8 cellular contexts compared by ENCODE assay signal in the genomic region with DNA sequence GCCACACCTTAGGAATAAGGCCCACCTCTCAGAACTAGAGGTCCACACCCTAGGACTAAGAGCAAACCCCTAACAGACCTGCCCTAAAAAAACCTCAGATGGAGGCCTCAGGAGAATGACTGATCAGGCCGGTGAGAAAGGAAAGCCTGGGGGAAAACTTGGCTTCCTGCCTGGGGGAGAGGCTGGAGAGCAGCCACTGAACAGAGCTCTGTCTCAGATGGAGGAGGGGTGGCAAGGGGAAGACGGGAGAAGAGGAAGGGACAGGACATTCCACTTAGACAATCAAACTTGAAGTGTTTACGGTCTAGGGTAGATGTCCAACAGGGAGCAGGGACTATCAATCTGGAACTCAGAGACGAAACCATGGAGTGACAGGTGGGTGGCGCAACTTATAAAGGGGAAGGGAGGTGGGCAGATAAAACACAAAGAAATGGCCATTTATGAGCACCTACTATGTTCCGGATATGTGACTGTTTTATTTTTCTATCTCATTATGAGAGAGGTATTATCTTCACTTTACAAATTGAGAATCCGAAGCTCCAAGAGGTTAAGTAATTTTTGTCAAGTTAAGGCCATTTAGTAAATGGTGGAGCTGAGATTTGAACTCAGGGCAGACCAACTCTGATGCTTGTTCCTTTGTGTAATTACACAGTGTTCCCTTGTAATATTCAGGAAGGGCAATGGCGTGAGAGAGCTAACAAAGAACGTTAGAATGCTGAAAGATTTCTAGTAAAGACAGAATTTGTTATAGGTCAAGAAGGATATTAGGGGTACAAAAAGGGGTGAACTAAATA.
DNase-seq lines count a peak whose midpoint lies in the region; ATAC-seq and TF ChIP-seq lines count a peak whose summit lies in the region.

No MANE protein-coding gene starts in this region.

- intact Hi-C loops in colonic mucosa (cut with DNase I) (no loop called here), right lobe of liver (cut with DNase I) (no loop called here), upper lobe of right lung (cut with DNase I) (no loop called here)

- no peak overlapping the region for H3K4me2 ChIP-seq in MM.1S (ENCODE audit: low read depth, low read length)

- no peaks in the 10 kb centered on the region for H3K9me3 ChIP-seq in colonic mucosa
- H3K9me3 ChIP-seq in right lobe of liver: no peaks in the 10 kb centered on the region
- no peaks in the 10 kb centered on the region for H3K9me3 ChIP-seq in upper lobe of right lung
- no peaks in the 10 kb centered on the region for H3K9me3 ChIP-seq in MM.1S (replicated peaks; ENCODE audit: insufficient read depth, low read length)

- TF ChIP-seq POLR2A in right lobe of liver (IDR thresholded peaks at IDR 0.05): no peak

- no peaks in the 10 kb centered on the region for H3F3A ChIP-seq in MM.1S (ENCODE audit: insufficient read depth, low read length)

- H3K27ac ChIP-seq in colonic mucosa (peak overlapping the region; percentile 90), right lobe of liver (peak overlapping the region; percentile 65 to 90 (median 85)), upper lobe of right lung (peak overlapping the region; percentile 70), MM.1S (ENCODE audit: low read length) (no peak overlapping the region)

- H3K4me1 ChIP-seq in colonic mucosa (peaks cover 7% of the 10 kb centered on the region), right lobe of liver (peaks cover 0 to 43% (median 24%) of the 10 kb centered on the region in 4 donors), upper lobe of right lung (peaks cover 34% of the 10 kb centered on the region), MM.1S (ENCODE audit: low read length) (no peaks in the 10 kb centered on the region)

- no peaks in the 10 kb centered on the region for H3K79me2 ChIP-seq in MM.1S (ENCODE audit: low read length)

- WGBS in right lobe of liver (ENCODE audit: insufficient coverage, low coverage, low lambda C conversion rate, missing lambda C conversion rate): 19% methylated on average over 9 of the region's 9 CpGs

- peak; percentile 5 for DNase-seq in NCI-H2196 treated with DMSO at 0.1 percent for 48 hours (lab: John Stamatoyannopoulos, UW; ENCODE audit: unreplicated experiment)
- DNase-seq in NCI-H2196 (lab: John Stamatoyannopoulos, UW; ENCODE audit: unreplicated experiment): no peak
- DNase-seq in colonic mucosa: peak; percentile 86
- peak in 2 of 3 donors; percentile 43 to 71 for DNase-seq in right lobe of liver
- DNase-seq in upper lobe of right lung: no peak
- DNase-seq in GM19238 (ENCODE audit: insufficient read length, low spot score): no peak
- DNase-seq in MM.1S: no peak

- peak overlapping the region; percentile 36 for H3K4me3 ChIP-seq in colonic mucosa
- peak overlapping the region; percentile 9 to 62 (median 46) for H3K4me3 ChIP-seq in right lobe of liver
- H3K4me3 ChIP-seq in upper lobe of right lung: peak overlapping the region; percentile 41
- H3K4me3 ChIP-seq in MM.1S (ENCODE audit: low read length): no peak overlapping the region

- H3K9me2 ChIP-seq in MM.1S (replicated peaks; ENCODE audit: insufficient read depth, low read length): no peaks in the 10 kb centered on the region

- no peak for TF ChIP-seq CTCF in colonic mucosa (IDR thresholded peaks at IDR 0.05)
- no peak for TF ChIP-seq CTCF in right lobe of liver (IDR thresholded peaks at IDR 0.05)
- no peak for TF ChIP-seq CTCF in upper lobe of right lung (IDR thresholded peaks at IDR 0.05)
- TF ChIP-seq CTCF in MM.1S (IDR thresholded peaks at IDR 0.05; ENCODE audit: low read length): no peak

- ATAC-seq in right lobe of liver: peak; percentile 9 to 44 (median 38)
- ATAC-seq in upper lobe of right lung: peak; percentile 24
- ATAC-seq in HG03025 (IDR thresholded peaks at IDR 0.05; ENCODE audit: low FRiP score, unreplicated experiment): no peak

- no peaks in the 10 kb centered on the region for H3K27me3 ChIP-seq in colonic mucosa
- no peaks in the 10 kb centered on the region for H3K27me3 ChIP-seq in right lobe of liver
- H3K27me3 ChIP-seq in upper lobe of right lung: no peaks in the 10 kb centered on the region
- no peaks in the 10 kb centered on the region for H3K27me3 ChIP-seq in MM.1S (replicated peaks; ENCODE audit: insufficient read depth, low read length)

- H3K36me3 ChIP-seq in colonic mucosa: no peaks in the 10 kb centered on the region
- H3K36me3 ChIP-seq in right lobe of liver: no peaks in the 10 kb centered on the region
- H3K36me3 ChIP-seq in upper lobe of right lung: no peaks in the 10 kb centered on the region
- H3K36me3 ChIP-seq in MM.1S (replicated peaks; ENCODE audit: insufficient read depth, low read length): no peaks in the 10 kb centered on the region

- H3K9ac ChIP-seq in colonic mucosa (ENCODE audit: low read depth in 2 of 2, low read length in 2 of 2): peak overlapping the region; percentile 26 to 99
- H3K9ac ChIP-seq in MM.1S (ENCODE audit: low read length): no peak overlapping the region

- no peak overlapping the region for H2AFZ ChIP-seq in MM.1S (ENCODE audit: low read length)

- H4K20me1 ChIP-seq in MM.1S (ENCODE audit: insufficient read depth, low read length): no peaks in the 10 kb centered on the region

Comparison
In these comparisons a context has a peak if more than half of its experiments do, and no peak if none do; other contexts are left out.
1. DNase-seq: peak in NCI-H2196 treated with DMSO at 0.1 percent for 48 hours (single experiment), colonic mucosa (single experiment) and right lobe of liver (2 of 3); none in NCI-H2196 (single experiment), upper lobe of right lung (single experiment), GM19238 (single experiment) and MM.1S (single experiment).